ENCODE assay signal across 8 cellular contexts in genomic region chr15:40593588-40594428, GRCh38. TPM values are rescaled to one million over a fixed set of nuclear protein-coding genes. Genes with fewer than 3 reads are reported as not detected.
DNase-seq lines count a peak whose midpoint lies in the region; ATAC-seq, FAIRE-seq and TF ChIP-seq lines count a peak whose summit lies in the region.

Gene KNL1, plus strand, starts transcription at chr15:40594249. Its CDS starts 8,683 bp downstream, at chr15:40602932.

- intact Hi-C loops in naive thymus-derived CD4-positive, alpha-beta T cell (cut with micrococcal nuclease): loop anchor here (1.0 to 10.0 kb wide), 14 partner anchors 25 to 809 kb away; partner anchors contain the start of genes CCDC32 (in 2 of the 2), DNAJC17 (in 2 of the 2), RAD51 (in 2 of the 2) and RPUSD2 (in 2 of the 2)

- TF ChIP-seq POLR2A in H54 (IDR thresholded peaks at IDR 0.05; ENCODE audit: low read depth, low read length): peak; percentile 66

- peak within 1 kb of the TSS; percentile 79 for H3K4me3 ChIP-seq in Loucy (ENCODE audit: low read length, poor library complexity, severe bottlenecking)
- peak within 1 kb of the TSS; percentile 85 for H3K4me3 ChIP-seq in RWPE2 (ENCODE audit: severe bottlenecking)
- H3K4me3 ChIP-seq in fibroblast of mammary gland (ENCODE audit: control insufficient read depth, low read depth, low read length): peak within 1 kb of the TSS; percentile 78
- peak within 1 kb of the TSS; percentile 98 for H3K4me3 ChIP-seq in naive thymus-derived CD4-positive, alpha-beta T cell (ENCODE audit: low read length)

- H3K36me3 Mint-ChIP-seq in activated T-helper 17 cell treated with anti-CD3 and anti-CD28 coated beads, Interleukin-2, amount 50 U/mL, for 72 hours (ENCODE audit: low read depth): peaks cover 10% of the 10 kb centered on the region
- H3K36me3 Mint-ChIP-seq in naive thymus-derived CD4-positive, alpha-beta T cell: peaks cover 0 to 1% (median 0%) of the 10 kb centered on the region in 5 donors
- H3K36me3 Mint-ChIP-seq in stimulated activated memory B cell treated with anti-CD40 and anti-IgM and Interleukin-4, amounts not matched to agents 10 μg/mL and 1 μg/mL and 100 μg/mL, for 72 hours: no peaks in the 10 kb centered on the region

- H3K4me3 Mint-ChIP-seq in activated T-helper 17 cell treated with anti-CD3 and anti-CD28 coated beads, Interleukin-2, amount 50 U/mL, for 72 hours: peak within 1 kb of the TSS; percentile 90
- peak within 1 kb of the TSS; percentile 91 to 99 (median 96) for H3K4me3 Mint-ChIP-seq in naive thymus-derived CD4-positive, alpha-beta T cell
- H3K4me3 Mint-ChIP-seq in stimulated activated memory B cell treated with anti-CD40 and anti-IgM and Interleukin-4, amounts not matched to agents 10 μg/mL and 1 μg/mL and 100 μg/mL, for 72 hours: peak within 1 kb of the TSS; percentile 94

- CTCF ChIA-PET in naive thymus-derived CD4-positive, alpha-beta T cell (lab: Charles Lee): interaction anchor here (1.9 to 3.0 kb wide), 2 partner anchors 29 to 188 kb away, joined by 5 to 13 read pairs; partner anchors contain the start of gene CCDC32

- H3K9me3 ChIP-seq in Loucy (ENCODE audit: insufficient read depth, low read depth, low read length) (no peaks in the 10 kb centered on the region), RWPE2 (ENCODE audit: severe bottlenecking) (no peaks in the 10 kb centered on the region)
- H3K9me3 ChIP-seq in naive thymus-derived CD4-positive, alpha-beta T cell (ENCODE audit: control insufficient read depth in 2 of 3, low read length in 3 of 3): no peaks in the 10 kb centered on the region

- peak within 1 kb of the TSS; percentile 99 for H3K27ac Mint-ChIP-seq in activated T-helper 17 cell treated with anti-CD3 and anti-CD28 coated beads, Interleukin-2, amount 50 U/mL, for 72 hours
- H3K27ac Mint-ChIP-seq in naive thymus-derived CD4-positive, alpha-beta T cell: peak within 1 kb of the TSS; percentile 91 to 100 (median 98)
- H3K27ac Mint-ChIP-seq in stimulated activated memory B cell treated with anti-CD40 and anti-IgM and Interleukin-4, amounts not matched to agents 10 μg/mL and 1 μg/mL and 100 μg/mL, for 72 hours: peak within 1 kb of the TSS; percentile 97

- TF ChIP-seq CTCF in Loucy (conservative IDR thresholded peaks at IDR 0.05; ENCODE audit: low read length): no peak
- TF ChIP-seq CTCF in RWPE2 (IDR thresholded peaks at IDR 0.05; ENCODE audit: poor library complexity, severe bottlenecking): no peak
- no peak for TF ChIP-seq CTCF in fibroblast of mammary gland (conservative IDR thresholded peaks at IDR 0.05; ENCODE audit: control insufficient read depth, insufficient read depth, low read depth, low read length)

- no peaks in the 10 kb centered on the region for H3K9me3 Mint-ChIP-seq in activated T-helper 17 cell treated with anti-CD3 and anti-CD28 coated beads, Interleukin-2, amount 50 U/mL, for 72 hours
- peaks cover 0 to 5% (median 0%) of the 10 kb centered on the region in 11 donors for H3K9me3 Mint-ChIP-seq in naive thymus-derived CD4-positive, alpha-beta T cell
- no peaks in the 10 kb centered on the region for H3K9me3 Mint-ChIP-seq in stimulated activated memory B cell treated with anti-CD40 and anti-IgM and Interleukin-4, amounts not matched to agents 10 μg/mL and 1 μg/mL and 100 μg/mL, for 72 hours

- H3K79me2 ChIP-seq in Loucy (ENCODE audit: insufficient read depth, low read length): peaks cover 46% of the 10 kb centered on the region

- H3F3A ChIP-seq in Loucy (ENCODE audit: low read depth): no peaks in the 10 kb centered on the region

- DNase-seq in EH (ENCODE audit: low read depth) (peak; percentile 96), H54 (ENCODE audit: insufficient read length, low spot score) (peak; percentile 54), RWPE2 (ENCODE audit: low spot score) (peak; percentile 94), fibroblast of mammary gland (ENCODE audit: low read depth) (peak; percentile 92)
- peak; percentile 83 to 94 (median 91) for DNase-seq in naive thymus-derived CD4-positive, alpha-beta T cell

- FAIRE-seq in H54 (lab: Jason Lieb, UNC): peak; percentile 55

- no peaks in the 10 kb centered on the region for H3K9me2 ChIP-seq in Loucy (replicated peaks; ENCODE audit: low read depth, low read length)

- H3K27ac ChIP-seq in RWPE2 (ENCODE audit: poor library complexity, severe bottlenecking): peak within 1 kb of the TSS; percentile 89
- peak within 1 kb of the TSS; percentile 83 for H3K27ac ChIP-seq in naive thymus-derived CD4-positive, alpha-beta T cell (ENCODE audit: low read depth, low read length)

- no peaks in the 10 kb centered on the region for H3K27me3 ChIP-seq in Loucy (ENCODE audit: insufficient read depth, low read length, poor library complexity, severe bottlenecking)
- no peaks in the 10 kb centered on the region for H3K27me3 ChIP-seq in RWPE2 (ENCODE audit: insufficient read depth, poor library complexity, severe bottlenecking)
- no peaks in the 10 kb centered on the region for H3K27me3 ChIP-seq in naive thymus-derived CD4-positive, alpha-beta T cell (ENCODE audit: control insufficient read depth in 2 of 2, insufficient read depth in 2 of 2, low read length in 2 of 2)

- peaks cover 19% of the 10 kb centered on the region for H3K4me1 Mint-ChIP-seq in activated T-helper 17 cell treated with anti-CD3 and anti-CD28 coated beads, Interleukin-2, amount 50 U/mL, for 72 hours
- H3K4me1 Mint-ChIP-seq in naive thymus-derived CD4-positive, alpha-beta T cell: peaks cover 13 to 41% (median 25%) of the 10 kb centered on the region in 7 donors
- H3K4me1 Mint-ChIP-seq in stimulated activated memory B cell treated with anti-CD40 and anti-IgM and Interleukin-4, amounts not matched to agents 10 μg/mL and 1 μg/mL and 100 μg/mL, for 72 hours: peaks cover 28% of the 10 kb centered on the region

- no peaks in the 10 kb centered on the region for H3K36me3 ChIP-seq in Loucy (ENCODE audit: insufficient read depth, low read length)
- H3K36me3 ChIP-seq in RWPE2 (ENCODE audit: low read depth): 0 out of 2 replicates have a peak, but pooled peaks cover 2% of the 10 kb centered on the region
- H3K36me3 ChIP-seq in naive thymus-derived CD4-positive, alpha-beta T cell (ENCODE audit: control insufficient read depth in 2 of 3, insufficient read depth in 3 of 3, low read length in 3 of 3): no peaks in the 10 kb centered on the region

- H2AFZ ChIP-seq in Loucy (ENCODE audit: low read length): peak within 1 kb of the TSS; percentile 92

- H3K4me1 ChIP-seq in Loucy (ENCODE audit: insufficient read depth, low read length, poor library complexity, severe bottlenecking) (peaks cover 18% of the 10 kb centered on the region), RWPE2 (ENCODE audit: insufficient read depth, poor library complexity, severe bottlenecking) (peaks cover 16% of the 10 kb centered on the region)
- peaks cover 11 to 12% of the 10 kb centered on the region in 2 donors for H3K4me1 ChIP-seq in naive thymus-derived CD4-positive, alpha-beta T cell (ENCODE audit: control insufficient read depth in 2 of 2, insufficient read depth in 2 of 2, low read length in 2 of 2)

- H3K4me2 ChIP-seq in Loucy (ENCODE audit: low read depth, low read length, poor library complexity, severe bottlenecking): peak within 1 kb of the TSS; percentile 90

- H3K9ac ChIP-seq in Loucy (ENCODE audit: low read depth, low read length, poor library complexity, severe bottlenecking): peak within 1 kb of the TSS; percentile 75

- peak; percentile 75 for ATAC-seq in RWPE2 (ENCODE audit: low read depth)
- peak; percentile 88 for ATAC-seq in activated T-helper 17 cell treated with anti-CD3 and anti-CD28 coated beads, Interleukin-2, amount 50 U/mL, for 72 hours (replicated peaks)
- ATAC-seq in naive thymus-derived CD4-positive, alpha-beta T cell: peak; percentile 85
- peak; percentile 92 for ATAC-seq in stimulated activated memory B cell treated with anti-CD40 and anti-IgM and Interleukin-4, amounts not matched to agents 10 μg/mL and 1 μg/mL and 100 μg/mL, for 72 hours

- H4K20me1 ChIP-seq in Loucy (ENCODE audit: insufficient read depth, low read length, poor library complexity, severe bottlenecking): peaks cover 10% of the 10 kb centered on the region

- H3K27me3 Mint-ChIP-seq in activated T-helper 17 cell treated with anti-CD3 and anti-CD28 coated beads, Interleukin-2, amount 50 U/mL, for 72 hours: no peaks in the 10 kb centered on the region
- peaks cover 0 to 12% (median 6%) of the 10 kb centered on the region in 5 donors for H3K27me3 Mint-ChIP-seq in naive thymus-derived CD4-positive, alpha-beta T cell
- no peaks in the 10 kb centered on the region for H3K27me3 Mint-ChIP-seq in stimulated activated memory B cell treated with anti-CD40 and anti-IgM and Interleukin-4, amounts not matched to agents 10 μg/mL and 1 μg/mL and 100 μg/mL, for 72 hours

- POLR2A ChIA-PET in naive thymus-derived CD4-positive, alpha-beta T cell (lab: Charles Lee): interaction anchor here (0.9 to 2.9 kb wide), 4 partner anchors 16 to 213 kb away, joined by 4 to 12 read pairs (median 8); partner anchors contain the start of genes CCDC32, DNAJC17, RPUSD2 and ZFYVE19

RNA-seq across cellular contexts. Expression of gene KNL1, which starts in this region (rescaled TPM):
- 10 to 100 TPM; 25.0 to 39.1 TPM for total RNA-seq in activated T-helper 17 cell treated with anti-CD3 and anti-CD28 coated beads, Interleukin-2, amount 50 U/mL, for 72 hours
- 10 to 100 TPM in 1 of 5 experiments, 1 to 10 TPM in 2, under 1 TPM in 2; 0.16 to 41.5 (median 1.7) TPM for total RNA-seq in naive thymus-derived CD4-positive, alpha-beta T cell
- under 1 TPM; 0.08 to 0.99 TPM for polyA plus RNA-seq in naive thymus-derived CD4-positive, alpha-beta T cell

Comparison
In these comparisons a context has a peak if more than half of its experiments do, and no peak if none do; other contexts are left out.
1. Peak in every context shown above with its lines: DNase-seq, ATAC-seq, H3K4me3 ChIP-seq and H3K27ac ChIP-seq.